23 cellular contexts compared by ENCODE assay signal in the genomic region with DNA sequence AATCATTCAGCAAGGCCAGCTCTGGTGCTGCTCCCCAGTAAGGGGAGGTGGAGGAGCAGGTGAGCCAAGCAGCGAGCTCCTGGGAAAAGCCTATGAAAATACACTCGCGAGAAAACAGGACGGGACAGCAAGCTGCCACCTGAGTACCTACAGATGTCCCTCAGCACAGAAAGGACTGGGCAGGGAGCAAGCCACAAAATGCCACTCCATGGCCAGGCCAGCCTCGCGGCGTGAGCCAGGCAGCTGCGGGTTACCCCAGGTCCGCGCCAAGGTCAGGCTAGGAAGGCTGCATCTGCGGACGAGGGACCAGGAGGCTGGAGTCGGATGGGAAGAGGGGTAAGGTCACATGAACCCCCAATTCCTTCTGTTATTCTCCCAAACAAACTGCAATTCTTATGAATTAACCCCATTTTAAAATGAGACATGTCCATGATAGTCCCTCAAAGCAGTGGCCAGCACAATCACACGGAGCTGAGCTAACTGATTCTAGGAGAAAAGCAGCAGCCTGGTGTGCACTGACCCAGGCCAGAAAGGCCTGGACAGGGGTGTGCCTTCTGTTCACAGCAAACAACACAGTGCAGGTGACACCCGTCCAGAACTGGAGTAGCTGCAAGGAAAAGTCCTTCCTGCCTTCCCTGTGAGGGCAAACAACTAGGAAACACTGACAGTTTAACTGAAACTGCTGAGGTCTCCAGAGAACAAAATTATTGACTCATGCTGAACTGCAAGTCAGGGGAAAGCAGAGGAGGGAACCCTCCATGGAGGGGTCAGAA. TPM values are rescaled to one million over a fixed set of nuclear protein-coding genes. Genes with fewer than 3 reads are reported as not detected.
DNase-seq lines count a peak whose midpoint lies in the region; ATAC-seq and TF ChIP-seq lines count a peak whose summit lies in the region.
"Had no signal": no experiment of that assay in that cellular context is flagged by ENCODE, and none has a peak within 500 bp of the region (broad histone marks: within the 10 kb centered on the region; RNA-seq: fewer than 3 reads in every experiment).

No MANE protein-coding gene starts in this region.

- no peak overlapping the region for H3K4me3 ChIP-seq in BLaER1
- H3K4me3 ChIP-seq: GM23338, PC-9 had no signal

- CTCF ChIA-PET in activated CD8-positive, alpha-beta T cell treated with anti-CD3 and anti-CD28 coated beads for 36 hours (lab: Charles Lee), result interaction anchor here (2.0 kb wide), 1 partner anchor 15 kb away, joined by 5 read pairs; no protein-coding TSS in a partner anchor
- CTCF ChIA-PET in activated CD8-positive, alpha-beta T cell treated with anti-CD3 and anti-CD28 coated beads, Interleukin-2, amount 10 ng/mL, durations not matched to agents 7 days and 5 days (lab: Charles Lee), result no interaction called here

- H3K9me3 Mint-ChIP-seq in activated CD8-positive, alpha-beta T cell treated with anti-CD3 and anti-CD28 coated beads for 36 hours, result no peaks in the 10 kb centered on the region
- no peaks in the 10 kb centered on the region for H3K9me3 Mint-ChIP-seq in activated CD8-positive, alpha-beta T cell treated with anti-CD3 and anti-CD28 coated beads, Interleukin-2, amount 10 ng/mL, durations not matched to agents 7 days and 5 days (ENCODE audit: insufficient read depth)
- no peaks in the 10 kb centered on the region for H3K9me3 Mint-ChIP-seq in activated T-helper 1 cell treated with anti-CD3 and anti-CD28 coated beads, Interleukin-12 subunit alpha, Interleukin-12 subunit beta, Interleukin-2, Interleukin-4 antibody, amounts not matched to agents 30 ng/mL and 10 ng/mL and 1 ng/mL, durations not matched to agents 14 hours and 24 hours and 36 hours
- H3K9me3 Mint-ChIP-seq in HFFc6, result no peaks in the 10 kb centered on the region
- H3K9me3 Mint-ChIP-seq: CD4-positive, alpha-beta memory T cell; GM23338; H9; IgD-negative memory B cell had no signal

- H3K4me1 ChIP-seq in BLaER1, result peaks cover 52% of the 10 kb centered on the region

- H3K36me3 ChIP-seq in BLaER1, result peaks cover 100% of the 10 kb centered on the region

- DNase-seq in activated CD8-positive, alpha-beta T cell treated with anti-CD3 and anti-CD28 coated beads for 36 hours, result no peak
- no peak for DNase-seq in activated CD8-positive, alpha-beta T cell treated with anti-CD3 and anti-CD28 coated beads, Interleukin-2, amount 10 ng/mL, durations not matched to agents 7 days and 5 days
- no peak for DNase-seq in activated T-helper 1 cell treated with anti-CD3 and anti-CD28 coated beads, Interleukin-12 subunit alpha, Interleukin-12 subunit beta, Interleukin-2, Interleukin-4 antibody, amounts not matched to agents 30 ng/mL and 10 ng/mL and 1 ng/mL, durations not matched to agents 14 hours and 24 hours and 36 hours (ENCODE audit: low spot score)
- DNase-seq in sciatic nerve (ENCODE audit: low spot score), result peak; percentile 38
- DNase-seq in RKO (ENCODE audit: low spot score), result no peak
- no peak for DNase-seq in HFFc6
- DNase-seq: CD4-positive, alpha-beta memory T cell; COR-L47; DMS53; H9; NCI-H1048; NCI-H1417; NCI-H1694; NCI-H2029 treated with DMSO at 0.1 percent for 48 hours; NCI-H446 treated with DMSO at 0.1 percent for 48 hours; NCI-H526; NCI-H82; PC-9; RPMI8226; SHP77 had no signal

- H3K27me3 Mint-ChIP-seq in activated CD8-positive, alpha-beta T cell treated with anti-CD3 and anti-CD28 coated beads for 36 hours, result no peaks in the 10 kb centered on the region
- H3K27me3 Mint-ChIP-seq in activated CD8-positive, alpha-beta T cell treated with anti-CD3 and anti-CD28 coated beads, Interleukin-2, amount 10 ng/mL, durations not matched to agents 7 days and 5 days (ENCODE audit: low read depth), result no peaks in the 10 kb centered on the region
- H3K27me3 Mint-ChIP-seq in activated T-helper 1 cell treated with anti-CD3 and anti-CD28 coated beads, Interleukin-12 subunit alpha, Interleukin-12 subunit beta, Interleukin-2, Interleukin-4 antibody, amounts not matched to agents 30 ng/mL and 10 ng/mL and 1 ng/mL, durations not matched to agents 14 hours and 24 hours and 36 hours (ENCODE audit: insufficient read depth), result no peaks in the 10 kb centered on the region
- H3K27me3 Mint-ChIP-seq in HFFc6 (ENCODE audit: insufficient read depth), result no peaks in the 10 kb centered on the region; the same call in 1 of the 2 replicates
- H3K27me3 Mint-ChIP-seq: CD4-positive, alpha-beta memory T cell; IgD-negative memory B cell had no signal

- H3K9me3 ChIP-seq in BLaER1, result no peaks in the 10 kb centered on the region

- H3K4me1 Mint-ChIP-seq in activated CD8-positive, alpha-beta T cell treated with anti-CD3 and anti-CD28 coated beads for 36 hours (ENCODE audit: low read depth), result peaks cover 11% of the 10 kb centered on the region
- peaks cover 10% of the 10 kb centered on the region for H3K4me1 Mint-ChIP-seq in activated CD8-positive, alpha-beta T cell treated with anti-CD3 and anti-CD28 coated beads, Interleukin-2, amount 10 ng/mL, durations not matched to agents 7 days and 5 days (ENCODE audit: low read depth)
- H3K4me1 Mint-ChIP-seq in activated T-helper 1 cell treated with anti-CD3 and anti-CD28 coated beads, Interleukin-12 subunit alpha, Interleukin-12 subunit beta, Interleukin-2, Interleukin-4 antibody, amounts not matched to agents 30 ng/mL and 10 ng/mL and 1 ng/mL, durations not matched to agents 14 hours and 24 hours and 36 hours (ENCODE audit: low read depth), result peaks cover 16% of the 10 kb centered on the region
- no peaks in the 10 kb centered on the region; the same call in 1 of the 2 replicates for H3K4me1 Mint-ChIP-seq in HFFc6 (ENCODE audit: low read depth)
- H3K4me1 Mint-ChIP-seq: CD4-positive, alpha-beta memory T cell; GM23338; H9 had no signal

- no peak for TF ChIP-seq CTCF in activated CD8-positive, alpha-beta T cell treated with anti-CD3 and anti-CD28 coated beads for 36 hours (IDR thresholded peaks at IDR 0.05)
- TF ChIP-seq CTCF in HFFc6 (IDR thresholded peaks at IDR 0.05), result no peak

- peaks cover 69% of the 10 kb centered on the region for H4K20me1 ChIP-seq in BLaER1

- ATAC-seq in activated CD8-positive, alpha-beta T cell treated with anti-CD3 and anti-CD28 coated beads for 36 hours, result no peak
- ATAC-seq in activated CD8-positive, alpha-beta T cell treated with anti-CD3 and anti-CD28 coated beads, Interleukin-2, amount 10 ng/mL, durations not matched to agents 7 days and 5 days, result no peak
- ATAC-seq in sciatic nerve, result no peak
- ATAC-seq: GM23338 had no signal

- POLR2A ChIA-PET in activated CD8-positive, alpha-beta T cell treated with anti-CD3 and anti-CD28 coated beads for 36 hours (lab: Charles Lee), result interaction anchor here (0.6 to 0.8 kb wide), 2 partner anchors 27 to 148 kb away, joined by 3 read pairs; a partner anchor contains a TSS
- POLR2A ChIA-PET in activated CD8-positive, alpha-beta T cell treated with anti-CD3 and anti-CD28 coated beads, Interleukin-2, amount 10 ng/mL, durations not matched to agents 7 days and 5 days (lab: Charles Lee), result no interaction called here

- H3K4me3 Mint-ChIP-seq in activated CD8-positive, alpha-beta T cell treated with anti-CD3 and anti-CD28 coated beads for 36 hours, result no peak overlapping the region
- no peak overlapping the region for H3K4me3 Mint-ChIP-seq in activated CD8-positive, alpha-beta T cell treated with anti-CD3 and anti-CD28 coated beads, Interleukin-2, amount 10 ng/mL, durations not matched to agents 7 days and 5 days
- H3K4me3 Mint-ChIP-seq in activated T-helper 1 cell treated with anti-CD3 and anti-CD28 coated beads, Interleukin-12 subunit alpha, Interleukin-12 subunit beta, Interleukin-2, Interleukin-4 antibody, amounts not matched to agents 30 ng/mL and 10 ng/mL and 1 ng/mL, durations not matched to agents 14 hours and 24 hours and 36 hours, result no peak overlapping the region
- no peak overlapping the region for H3K4me3 Mint-ChIP-seq in HFFc6
- H3K4me3 Mint-ChIP-seq: CD4-positive, alpha-beta memory T cell; GM23338; H9; IgD-negative memory B cell had no signal

- H3K27ac Mint-ChIP-seq in activated CD8-positive, alpha-beta T cell treated with anti-CD3 and anti-CD28 coated beads for 36 hours, result peak overlapping the region; percentile 56
- H3K27ac Mint-ChIP-seq in activated CD8-positive, alpha-beta T cell treated with anti-CD3 and anti-CD28 coated beads, Interleukin-2, amount 10 ng/mL, durations not matched to agents 7 days and 5 days, result no peak overlapping the region
- peak overlapping the region; percentile 40 for H3K27ac Mint-ChIP-seq in activated T-helper 1 cell treated with anti-CD3 and anti-CD28 coated beads, Interleukin-12 subunit alpha, Interleukin-12 subunit beta, Interleukin-2, Interleukin-4 antibody, amounts not matched to agents 30 ng/mL and 10 ng/mL and 1 ng/mL, durations not matched to agents 14 hours and 24 hours and 36 hours
- no peak overlapping the region for H3K27ac Mint-ChIP-seq in HFFc6
- H3K27ac Mint-ChIP-seq: GM23338, H9 had no signal

- H3K4me2 ChIP-seq in BLaER1, result peak overlapping the region; percentile 59
- H3K4me2 ChIP-seq: GM23338, PC-9 had no signal

- peak overlapping the region; percentile 75 for H3K27ac ChIP-seq in BLaER1
- H3K27ac ChIP-seq: PC-9 had no signal

- intact Hi-C loops in activated CD8-positive, alpha-beta T cell treated with anti-CD3 and anti-CD28 coated beads for 36 hours (cut with micrococcal nuclease), result no loop called here
- intact Hi-C loops in activated T-helper 1 cell treated with anti-CD3 and anti-CD28 coated beads, Interleukin-12 subunit alpha, Interleukin-12 subunit beta, Interleukin-2, Interleukin-4 antibody, amounts not matched to agents 30 ng/mL and 10 ng/mL and 1 ng/mL, durations not matched to agents 14 hours and 24 hours and 36 hours (cut with micrococcal nuclease), result no loop called here
- intact Hi-C loops in sciatic nerve (cut with DNase I), result no loop called here

- H3K36me3 Mint-ChIP-seq in activated CD8-positive, alpha-beta T cell treated with anti-CD3 and anti-CD28 coated beads for 36 hours (ENCODE audit: low read depth), result peaks cover 60% of the 10 kb centered on the region
- peaks cover 71% of the 10 kb centered on the region for H3K36me3 Mint-ChIP-seq in activated CD8-positive, alpha-beta T cell treated with anti-CD3 and anti-CD28 coated beads, Interleukin-2, amount 10 ng/mL, durations not matched to agents 7 days and 5 days (ENCODE audit: low read depth)
- H3K36me3 Mint-ChIP-seq in activated T-helper 1 cell treated with anti-CD3 and anti-CD28 coated beads, Interleukin-12 subunit alpha, Interleukin-12 subunit beta, Interleukin-2, Interleukin-4 antibody, amounts not matched to agents 30 ng/mL and 10 ng/mL and 1 ng/mL, durations not matched to agents 14 hours and 24 hours and 36 hours (ENCODE audit: low read depth), result peaks cover 57% of the 10 kb centered on the region
- H3K36me3 Mint-ChIP-seq in HFFc6 (ENCODE audit: low read depth), result peaks cover 25% of the 10 kb centered on the region

- no peaks in the 10 kb centered on the region for H3K27me3 ChIP-seq in BLaER1

- H3K9ac ChIP-seq in BLaER1, result peak overlapping the region; percentile 18; the same call in 1 of the 2 replicates

RNA-seq across cellular contexts. Expression of a gene that starts 26.5 kb away (rescaled TPM):
- total RNA-seq in activated CD8-positive, alpha-beta T cell treated with anti-CD3 and anti-CD28 coated beads for 36 hours, result 100 to 1,000 TPM; 203 to 206 TPM
- 100 to 1,000 TPM; 139 to 145 TPM for total RNA-seq in activated CD8-positive, alpha-beta T cell treated with anti-CD3 and anti-CD28 coated beads, Interleukin-2, amount 10 ng/mL, durations not matched to agents 7 days and 5 days
- 209 and 220 TPM in 2 replicates for total RNA-seq in activated T-helper 1 cell treated with anti-CD3 and anti-CD28 coated beads, Interleukin-12 subunit alpha, Interleukin-12 subunit beta, Interleukin-2, Interleukin-4 antibody, amounts not matched to agents 30 ng/mL and 10 ng/mL and 1 ng/mL, durations not matched to agents 14 hours and 24 hours and 36 hours
- 85.2 TPM for total RNA-seq in sciatic nerve
- 10 to 100 TPM; 62.5 to 95.6 (median 91.9) TPM for total RNA-seq in HFFc6 (2021; fragmentation: NEBNext Ultra II Directional; extraction: Animal tissue kit (Norgen Biotek cat#: 25700))

Comparison
In these comparisons a context has a peak if more than half of its experiments do, and no peak if none do; other contexts are left out.
1. H3K27ac Mint-ChIP-seq: peak in activated CD8-positive, alpha-beta T cell treated with anti-CD3 and anti-CD28 coated beads for 36 hours (single experiment) and activated T-helper 1 cell treated with anti-CD3 and anti-CD28 coated beads, Interleukin-12 subunit alpha, Interleukin-12 subunit beta, Interleukin-2, Interleukin-4 antibody, amounts not matched to agents 30 ng/mL and 10 ng/mL and 1 ng/mL, durations not matched to agents 14 hours and 24 hours and 36 hours (single experiment); none in activated CD8-positive, alpha-beta T cell treated with anti-CD3 and anti-CD28 coated beads, Interleukin-2, amount 10 ng/mL, durations not matched to agents 7 days and 5 days (single experiment) and HFFc6 (single experiment).